Comparison of ENCODE assay signal across 19 cellular contexts in genomic region chr1:205921559-205921887, GRCh38. TPM values are rescaled to one million over a fixed set of nuclear protein-coding genes. Genes with fewer than 3 reads are reported as not detected.
DNase-seq lines count a peak whose midpoint lies in the region; ATAC-seq, FAIRE-seq and TF ChIP-seq lines count a peak whose summit lies in the region.
"Had no signal": no experiment of that assay in that cellular context is flagged by ENCODE, and none has a peak within 500 bp of the region (broad histone marks: within the 10 kb centered on the region; RNA-seq: fewer than 3 reads in every experiment).

No MANE protein-coding gene starts in this region.

- DNase-seq in activated effector memory CD4-positive, alpha-beta T cell treated with anti-CD3 and anti-CD28 coated beads, Interleukin-2, amount 50 U/mL, for 16 hours, result peak; percentile 53
- DNase-seq in activated effector memory CD4-positive, alpha-beta T cell treated with Interleukin-2 at 50 U/mL for 16 hours, result no peak
- peak; percentile 54 for DNase-seq in kidney
- peak; percentile 52 for DNase-seq in sigmoid colon
- no peak for DNase-seq in KBM-7
- DNase-seq in COR-L47 (lab: John Stamatoyannopoulos, UW), result no peak
- DNase-seq: DMS 273 treated with DMSO at 0.1 percent for 48 hours, GF-D8, HCEC 1CT, NCI-H1417 treated with DMSO at 0.1 percent for 48 hours, NCI-H1930, NCI-H446, NCI-H69, SHP77 treated with DMSO at 0.1 percent for 48 hours had no signal

- no peak overlapping the region for H3K9ac ChIP-seq in kidney (ENCODE audit: low read length in 2 of 2)

- no peak for TF ChIP-seq POLR2A in sigmoid colon (IDR thresholded peaks at IDR 0.05)

- H3K27ac ChIP-seq in kidney (ENCODE audit: low read depth in 2 of 2, low read length in 2 of 2) (no peak overlapping the region), sigmoid colon (no peak overlapping the region)
- H3K27ac ChIP-seq: C4-2B had no signal

- no peak for TF ChIP-seq CTCF in kidney (IDR thresholded peaks at IDR 0.05; ENCODE audit: borderline replicate concordance, extremely low read depth, insufficient read depth)
- TF ChIP-seq CTCF in sigmoid colon (IDR thresholded peaks at IDR 0.05), result no peak

- FAIRE-seq in kidney (lab: Jason Lieb, UNC), result no peak
- FAIRE-seq: A204.1, GM12891 had no signal

- ATAC-seq in HG03565 (IDR thresholded peaks at IDR 0.05; ENCODE audit: unreplicated experiment), result no peak

- TF ChIP-seq EP300 in sigmoid colon (IDR thresholded peaks at IDR 0.05), result no peak

- H3K9me3 ChIP-seq in kidney (ENCODE audit: control insufficient read depth in 1 of 2, low read length in 2 of 2) (no peaks in the 10 kb centered on the region), sigmoid colon (no peaks in the 10 kb centered on the region)

- H3K36me3 ChIP-seq in kidney (ENCODE audit: control insufficient read depth in 1 of 2, insufficient read depth in 2 of 2, low read length in 2 of 2) (no peaks in the 10 kb centered on the region), sigmoid colon (no peaks in the 10 kb centered on the region)

- no peak overlapping the region for H3K4me3 ChIP-seq in kidney (ENCODE audit: low read length in 2 of 2)
- H3K4me3 ChIP-seq in sigmoid colon, result no peak overlapping the region

- intact Hi-C loops in kidney (cut with DNase I), result loop anchor here (10.0 kb wide), 1 partner anchor 193 kb away; the partner anchor contains the start of gene AVPR1B
- intact Hi-C loops in sigmoid colon (cut with DNase I), result no loop called here

- peaks cover 7 to 8% of the 10 kb centered on the region in 2 donors for H3K4me1 ChIP-seq in kidney (ENCODE audit: control insufficient read depth in 1 of 2, insufficient read depth in 1 of 2, low read depth in 1 of 2, low read length in 2 of 2)
- no peaks in the 10 kb centered on the region for H3K4me1 ChIP-seq in sigmoid colon

- in situ Hi-C loops in KBM-7 (cut with MboI; ENCODE audit: low pct_unique_long_range_greater_than_20kb, low sequenced_read_pairs), result no loop called here

- no peaks in the 10 kb centered on the region for H3K27me3 ChIP-seq in sigmoid colon

- 93 to 94% methylated on average over 11 of the region's 11 CpGs for WGBS in sigmoid colon, 2 donors

RNA-seq across cellular contexts. Expression of gene SLC26A9, which starts 21.7 kb away (rescaled TPM):
- 0.69 TPM for total RNA-seq in kidney
- polyA plus RNA-seq in kidney (ENCODE audit: insufficient read depth, low read depth, low replicate concordance), result 5.9 TPM
- total RNA-seq in sigmoid colon, result not detected
- under 1 TPM in 1 of 3 donors, not detected in 2; 0.60 TPM for polyA plus RNA-seq in sigmoid colon
- total RNA-seq: OCI-LY7 had no signal

Comparison
In these comparisons a context has a peak if more than half of its experiments do, and no peak if none do; other contexts are left out.
1. DNase-seq: peak in activated effector memory CD4-positive, alpha-beta T cell treated with anti-CD3 and anti-CD28 coated beads, Interleukin-2, amount 50 U/mL, for 16 hours (single experiment), kidney (single experiment) and sigmoid colon (single experiment); none in activated effector memory CD4-positive, alpha-beta T cell treated with Interleukin-2 at 50 U/mL for 16 hours (single experiment), KBM-7 (single experiment) and COR-L47 (single experiment).